Comparison of ENCODE assay signal across 16 cellular contexts in genomic region chr6:54784021-54784420, GRCh38.
DNase-seq lines count a peak whose midpoint lies in the region; ATAC-seq and TF ChIP-seq lines count a peak whose summit lies in the region.
"Had no signal": no experiment of that assay in that cellular context is flagged by ENCODE, and none has a peak within 500 bp of the region (broad histone marks: within the 10 kb centered on the region; RNA-seq: fewer than 3 reads in every experiment).

No MANE protein-coding gene starts in this region.

- no peaks in the 10 kb centered on the region for H3K4me1 ChIP-seq in PC-9 (replicated peaks; ENCODE audit: insufficient read depth)
- H3K4me1 ChIP-seq in hepatocyte (ENCODE audit: insufficient read depth), result no peaks in the 10 kb centered on the region
- H3K4me1 ChIP-seq: BE2C had no signal

- H3K9me3 Mint-ChIP-seq in activated T-helper 1 cell treated with anti-CD3 and anti-CD28 coated beads, Interleukin-12 subunit alpha, Interleukin-12 subunit beta, Interleukin-2, Interleukin-4 antibody, amounts not matched to agents 30 ng/mL and 10 ng/mL and 1 ng/mL, durations not matched to agents 14 hours and 24 hours and 36 hours, result peaks cover 3% of the 10 kb centered on the region

- H3K9me2 ChIP-seq in PC-9 (ENCODE audit: insufficient read depth) (no peaks in the 10 kb centered on the region), hepatocyte (replicated peaks; ENCODE audit: insufficient read depth) (no peaks in the 10 kb centered on the region)

- no TSS peak for BruUV-seq in PC-9 (replicated peaks; lab: Mats Ljungman, UMichigan)

- H3K4me3 ChIP-seq in AG04450 (ENCODE audit: low read depth, low read length) (peak overlapping the region; percentile 46), PC-9 (no peak overlapping the region), hepatocyte (no peak overlapping the region)

- H3K36me3 ChIP-seq in PC-9 (ENCODE audit: low read depth) (no peaks in the 10 kb centered on the region), hepatocyte (replicated peaks; ENCODE audit: insufficient read depth, low read depth) (no peaks in the 10 kb centered on the region)
- H3K36me3 ChIP-seq: BE2C had no signal

- 89% methylated on average over 2 of the region's 2 CpGs for WGBS in hepatocyte (ENCODE audit: low lambda C conversion rate, missing lambda C conversion rate)

- H3K36me3 Mint-ChIP-seq in activated T-helper 1 cell treated with anti-CD3 and anti-CD28 coated beads, Interleukin-12 subunit alpha, Interleukin-12 subunit beta, Interleukin-2, Interleukin-4 antibody, amounts not matched to agents 30 ng/mL and 10 ng/mL and 1 ng/mL, durations not matched to agents 14 hours and 24 hours and 36 hours (ENCODE audit: low read depth), result no peaks in the 10 kb centered on the region
- H3K36me3 Mint-ChIP-seq: CD8-positive, alpha-beta memory T cell had no signal

- CTCF ChIA-PET in AG04450 (lab: Charles Lee), result interaction anchor here (1.3 kb wide), 1 partner anchor 65 kb away, joined by 7 read pairs; no protein-coding TSS in a partner anchor
- CTCF ChIA-PET in PC-9 (lab: Charles Lee), result no interaction called here

- H2AFZ ChIP-seq in PC-9 (peak overlapping the region; percentile 62), hepatocyte (no peak overlapping the region)

- H3K4me2 ChIP-seq in PC-9, result no peak overlapping the region
- H3K4me2 ChIP-seq in hepatocyte, result peak overlapping the region; percentile 26

- no peak overlapping the region for H3K27ac Mint-ChIP-seq in activated T-helper 1 cell treated with anti-CD3 and anti-CD28 coated beads, Interleukin-12 subunit alpha, Interleukin-12 subunit beta, Interleukin-2, Interleukin-4 antibody, amounts not matched to agents 30 ng/mL and 10 ng/mL and 1 ng/mL, durations not matched to agents 14 hours and 24 hours and 36 hours
- H3K27ac Mint-ChIP-seq: CD8-positive, alpha-beta memory T cell had no signal

- no peaks in the 10 kb centered on the region for H3K27me3 Mint-ChIP-seq in activated T-helper 1 cell treated with anti-CD3 and anti-CD28 coated beads, Interleukin-12 subunit alpha, Interleukin-12 subunit beta, Interleukin-2, Interleukin-4 antibody, amounts not matched to agents 30 ng/mL and 10 ng/mL and 1 ng/mL, durations not matched to agents 14 hours and 24 hours and 36 hours (ENCODE audit: insufficient read depth)
- H3K27me3 Mint-ChIP-seq: CD8-positive, alpha-beta memory T cell had no signal

- H3F3A ChIP-seq in PC-9 (ENCODE audit: insufficient read depth, low read depth), result no peaks in the 10 kb centered on the region

- intact Hi-C loops in PC-9 (cut with micrococcal nuclease; ENCODE audit: unreplicated experiment), result no loop called here
- intact Hi-C loops in activated T-helper 1 cell treated with anti-CD3 and anti-CD28 coated beads, Interleukin-12 subunit alpha, Interleukin-12 subunit beta, Interleukin-2, Interleukin-4 antibody, amounts not matched to agents 30 ng/mL and 10 ng/mL and 1 ng/mL, durations not matched to agents 14 hours and 24 hours and 36 hours (cut with micrococcal nuclease), result no loop called here

- DNase-seq in AG04450 (ENCODE audit: low read depth, low spot score) (no peak), HT1080 (ENCODE audit: low read depth) (peak; percentile 2), PC-9 (no peak), hepatocyte (ENCODE audit: low spot score) (no peak), GOT3 (lab: John Stamatoyannopoulos, UW) (no peak), dedifferentiated amniotic fluid mesenchymal stem cell (ENCODE audit: extremely low spot score) (no peak)
- no peak for DNase-seq in activated T-helper 1 cell treated with anti-CD3 and anti-CD28 coated beads, Interleukin-12 subunit alpha, Interleukin-12 subunit beta, Interleukin-2, Interleukin-4 antibody, amounts not matched to agents 30 ng/mL and 10 ng/mL and 1 ng/mL, durations not matched to agents 14 hours and 24 hours and 36 hours (ENCODE audit: low spot score)
- DNase-seq: BE2C; CD8-positive, alpha-beta memory T cell; HCEC 1CT; NCI-H1048; NCI-H146; NCI-H2107; NCI-H226; NCI-H526 had no signal

- H3K27me3 ChIP-seq in AG04450 (ENCODE audit: control insufficient read depth, insufficient read depth, low read length), result no peaks in the 10 kb centered on the region
- H3K27me3 ChIP-seq in PC-9 (ENCODE audit: insufficient read depth, low read depth), result no peaks in the 10 kb centered on the region
- no peaks in the 10 kb centered on the region for H3K27me3 ChIP-seq in hepatocyte
- H3K27me3 ChIP-seq: BE2C had no signal

- no peaks in the 10 kb centered on the region for H4K20me1 ChIP-seq in PC-9 (ENCODE audit: insufficient read depth)
- no peaks in the 10 kb centered on the region for H4K20me1 ChIP-seq in hepatocyte (ENCODE audit: insufficient read depth, poor library complexity, severe bottlenecking)

- no peaks in the 10 kb centered on the region for H3K9me3 ChIP-seq in AG04450 (ENCODE audit: control insufficient read depth, insufficient read depth, low read length)
- no peaks in the 10 kb centered on the region for H3K9me3 ChIP-seq in PC-9 (ENCODE audit: insufficient read depth, low read depth)
- H3K9me3 ChIP-seq in hepatocyte (ENCODE audit: low read depth), result no peaks in the 10 kb centered on the region
- H3K9me3 ChIP-seq: BE2C had no signal

- no peak overlapping the region for H3K4me3 Mint-ChIP-seq in activated T-helper 1 cell treated with anti-CD3 and anti-CD28 coated beads, Interleukin-12 subunit alpha, Interleukin-12 subunit beta, Interleukin-2, Interleukin-4 antibody, amounts not matched to agents 30 ng/mL and 10 ng/mL and 1 ng/mL, durations not matched to agents 14 hours and 24 hours and 36 hours
- H3K4me3 Mint-ChIP-seq: CD8-positive, alpha-beta memory T cell had no signal

- ATAC-seq in GM21423 (IDR thresholded peaks at IDR 0.05; ENCODE audit: unreplicated experiment), result no peak

- TF ChIP-seq CTCF in AG04450 (IDR thresholded peaks at IDR 0.05; ENCODE audit: low read depth, low read length), result no peak
- TF ChIP-seq CTCF in PC-9 (conservative IDR thresholded peaks at IDR 0.05), result no peak
- no peak for TF ChIP-seq CTCF in hepatocyte (IDR thresholded peaks at IDR 0.05; ENCODE audit: poor library complexity)

- no peak overlapping the region for H3K27ac ChIP-seq in AG04450 (ENCODE audit: low read depth, low read length)
- no peak overlapping the region for H3K27ac ChIP-seq in PC-9
- no peak overlapping the region for H3K27ac ChIP-seq in hepatocyte

- POLR2A ChIA-PET in AG04450 (lab: Yijun Ruan, JAX) (no interaction called here), PC-9 (lab: Charles Lee; ENCODE audit: unreplicated experiment) (no interaction called here)

- H3K4me1 Mint-ChIP-seq in activated T-helper 1 cell treated with anti-CD3 and anti-CD28 coated beads, Interleukin-12 subunit alpha, Interleukin-12 subunit beta, Interleukin-2, Interleukin-4 antibody, amounts not matched to agents 30 ng/mL and 10 ng/mL and 1 ng/mL, durations not matched to agents 14 hours and 24 hours and 36 hours (ENCODE audit: low read depth), result no peaks in the 10 kb centered on the region
- H3K4me1 Mint-ChIP-seq: CD8-positive, alpha-beta memory T cell had no signal

- H3K79me2 ChIP-seq in PC-9 (ENCODE audit: low read depth) (no peaks in the 10 kb centered on the region), hepatocyte (no peaks in the 10 kb centered on the region)
